ENCODE assay signal across 13 cellular contexts in the genomic region with DNA sequence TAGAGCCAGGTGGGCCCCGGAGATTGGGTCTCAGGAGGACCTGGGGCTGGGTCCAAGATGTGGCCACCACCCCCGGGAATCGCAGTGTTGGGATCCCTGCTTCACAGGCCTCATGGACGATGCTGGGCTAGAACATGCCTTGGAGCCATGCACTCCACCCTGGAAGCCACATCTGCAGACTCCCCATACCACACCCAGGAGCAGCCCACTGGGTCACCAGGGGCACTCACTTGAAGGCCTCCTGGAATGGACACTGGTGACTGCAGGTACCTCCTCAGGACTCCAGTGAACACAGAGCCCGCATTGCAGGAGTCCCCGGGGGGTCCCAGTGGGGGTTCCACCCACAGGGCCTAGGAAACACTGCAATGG. TPM values are rescaled to one million over a fixed set of nuclear protein-coding genes. Genes with fewer than 3 reads are reported as not detected.
A peak's percentile ranks its signal among the peaks of the same experiment; 100 is the strongest.
DNase-seq lines count a peak whose midpoint lies in the region; TF ChIP-seq lines count a peak whose summit lies in the region.
"Had no signal": no experiment of that assay in that cellular context is flagged by ENCODE, and none has a peak within 500 bp of the region (broad histone marks: within the 10 kb centered on the region; RNA-seq: fewer than 3 reads in every experiment).

No MANE protein-coding gene starts in this region.

- peaks cover 24% of the 10 kb centered on the region for H3K4me1 ChIP-seq in skeletal muscle satellite cell (ENCODE audit: control insufficient read depth, insufficient read depth, low read length)

- DNase-seq in activated CD4-positive, alpha-beta T cell treated with anti-CD3 and anti-CD28 coated beads, Interleukin-2, amount 10 ng/mL, durations not matched to agents 7 days and 5 days, result no peak
- DNase-seq in activated CD4-positive, alpha-beta T cell treated with anti-CD3 and anti-CD28 coated beads for 48 hours, result no peak
- no peak for DNase-seq in LNCaP clone FGC (ENCODE audit: low read depth)
- DNase-seq in endothelial cell (ENCODE audit: low spot score), result no peak
- no peak for DNase-seq in NCI-H226
- no peak for DNase-seq in activated gamma-delta T cell (lab: John Stamatoyannopoulos, UW)
- DNase-seq: activated B cell treated with CpG ODN at 0.5 μM for 24 hours had no signal

- H3K27ac ChIP-seq in cingulate gyrus (ENCODE audit: low read depth, low read length), result peak overlapping the region; percentile 89
- H3K27ac ChIP-seq: psoas muscle, uterus had no signal

- 0 out of 2 replicates have a peak overlapping the region, but pooled peaks have one; percentile 3 for H3K4me3 ChIP-seq in LNCaP clone FGC (ENCODE audit: low read depth, low read length)
- peak overlapping the region; percentile 45 for H3K4me3 ChIP-seq in skeletal muscle satellite cell (ENCODE audit: low read length)
- H3K4me3 ChIP-seq: MG63, psoas muscle, uterus had no signal

- no peak overlapping the region for H3K9ac ChIP-seq in skeletal muscle satellite cell (ENCODE audit: low read depth, low read length)

- no peaks in the 10 kb centered on the region for H3K9me3 Mint-ChIP-seq in activated CD4-positive, alpha-beta T cell treated with anti-CD3 and anti-CD28 coated beads, Interleukin-2, amount 10 ng/mL, durations not matched to agents 7 days and 5 days
- no peaks in the 10 kb centered on the region for H3K9me3 Mint-ChIP-seq in endothelial cell (ENCODE audit: unreplicated experiment)
- H3K9me3 Mint-ChIP-seq: activated B cell treated with CpG ODN at 0.5 μM for 24 hours had no signal

- peak overlapping the region; percentile 91 for H3K27ac Mint-ChIP-seq in activated CD4-positive, alpha-beta T cell treated with anti-CD3 and anti-CD28 coated beads, Interleukin-2, amount 10 ng/mL, durations not matched to agents 7 days and 5 days
- H3K27ac Mint-ChIP-seq in endothelial cell (ENCODE audit: unreplicated experiment), result no peak overlapping the region
- H3K27ac Mint-ChIP-seq: activated B cell treated with CpG ODN at 0.5 μM for 24 hours had no signal

- H3K4me3 Mint-ChIP-seq in activated CD4-positive, alpha-beta T cell treated with anti-CD3 and anti-CD28 coated beads, Interleukin-2, amount 10 ng/mL, durations not matched to agents 7 days and 5 days, result peak overlapping the region; percentile 51
- H3K4me3 Mint-ChIP-seq in endothelial cell (ENCODE audit: unreplicated experiment), result no peak overlapping the region
- H3K4me3 Mint-ChIP-seq: activated B cell treated with CpG ODN at 0.5 μM for 24 hours had no signal

- no peaks in the 10 kb centered on the region for H3K27me3 Mint-ChIP-seq in activated CD4-positive, alpha-beta T cell treated with anti-CD3 and anti-CD28 coated beads, Interleukin-2, amount 10 ng/mL, durations not matched to agents 7 days and 5 days
- peaks cover 6% of the 10 kb centered on the region for H3K27me3 Mint-ChIP-seq in endothelial cell (ENCODE audit: unreplicated experiment)
- H3K27me3 Mint-ChIP-seq: activated B cell treated with CpG ODN at 0.5 μM for 24 hours had no signal

- no peak for TF ChIP-seq CTCF in LNCaP clone FGC (IDR thresholded peaks at IDR 0.05; ENCODE audit: control insufficient read depth, extremely low read depth, insufficient read depth)
- no peak for TF ChIP-seq CTCF in endothelial cell (IDR thresholded peaks at IDR 0.05; ENCODE audit: unreplicated experiment)

- peaks cover 44% of the 10 kb centered on the region for H3K4me1 Mint-ChIP-seq in activated CD4-positive, alpha-beta T cell treated with anti-CD3 and anti-CD28 coated beads, Interleukin-2, amount 10 ng/mL, durations not matched to agents 7 days and 5 days
- peaks cover 35% of the 10 kb centered on the region for H3K4me1 Mint-ChIP-seq in endothelial cell (ENCODE audit: unreplicated experiment)

- POLR2A ChIA-PET in activated CD4-positive, alpha-beta T cell treated with anti-CD3 and anti-CD28 coated beads, Interleukin-2, amount 10 ng/mL, durations not matched to agents 7 days and 5 days (lab: Charles Lee), result no interaction called here

- H3K27me3 ChIP-seq in skeletal muscle satellite cell (ENCODE audit: control insufficient read depth, insufficient read depth, low read length), result no peaks in the 10 kb centered on the region
- H3K27me3 ChIP-seq: left lung, MG63, uterus had no signal

- H3K36me3 ChIP-seq in skeletal muscle satellite cell (ENCODE audit: insufficient read depth, low read length), result no peaks in the 10 kb centered on the region
- H3K36me3 ChIP-seq: MG63, uterus had no signal

- H3K4me2 ChIP-seq in skeletal muscle satellite cell (ENCODE audit: low read length), result peak overlapping the region; percentile 63

- no peaks in the 10 kb centered on the region for H3K9me3 ChIP-seq in skeletal muscle satellite cell (replicated peaks; ENCODE audit: low read length)
- H3K9me3 ChIP-seq: left lung, MG63, psoas muscle, uterus had no signal

- CTCF ChIA-PET in activated CD4-positive, alpha-beta T cell treated with anti-CD3 and anti-CD28 coated beads, Interleukin-2, amount 10 ng/mL, durations not matched to agents 7 days and 5 days (lab: Charles Lee), result interaction anchor here (1.0 to 1.3 kb wide), 2 partner anchors 11 to 12 kb away, joined by 3 read pairs; no protein-coding TSS in a partner anchor

- no peaks in the 10 kb centered on the region for H3K36me3 Mint-ChIP-seq in activated CD4-positive, alpha-beta T cell treated with anti-CD3 and anti-CD28 coated beads, Interleukin-2, amount 10 ng/mL, durations not matched to agents 7 days and 5 days (ENCODE audit: low read depth)
- no peaks in the 10 kb centered on the region for H3K36me3 Mint-ChIP-seq in endothelial cell (ENCODE audit: low read depth, unreplicated experiment)

RNA-seq across cellular contexts. Expression of a gene that starts 25.0 kb away (rescaled TPM):
- 1 to 10 TPM; 3.1 to 4.0 TPM for total RNA-seq in activated CD4-positive, alpha-beta T cell treated with anti-CD3 and anti-CD28 coated beads, Interleukin-2, amount 10 ng/mL, durations not matched to agents 7 days and 5 days
- total RNA-seq in skeletal muscle satellite cell (2012; rRNA removed), result under 0.01 and 0.25 TPM in 2 replicates
- 19.0 TPM for total RNA-seq in endothelial cell (ENCODE audit: unreplicated experiment)
- total RNA-seq: activated B cell treated with CpG ODN at 0.5 μM for 24 hours had no signal
